In the genomic region with DNA sequence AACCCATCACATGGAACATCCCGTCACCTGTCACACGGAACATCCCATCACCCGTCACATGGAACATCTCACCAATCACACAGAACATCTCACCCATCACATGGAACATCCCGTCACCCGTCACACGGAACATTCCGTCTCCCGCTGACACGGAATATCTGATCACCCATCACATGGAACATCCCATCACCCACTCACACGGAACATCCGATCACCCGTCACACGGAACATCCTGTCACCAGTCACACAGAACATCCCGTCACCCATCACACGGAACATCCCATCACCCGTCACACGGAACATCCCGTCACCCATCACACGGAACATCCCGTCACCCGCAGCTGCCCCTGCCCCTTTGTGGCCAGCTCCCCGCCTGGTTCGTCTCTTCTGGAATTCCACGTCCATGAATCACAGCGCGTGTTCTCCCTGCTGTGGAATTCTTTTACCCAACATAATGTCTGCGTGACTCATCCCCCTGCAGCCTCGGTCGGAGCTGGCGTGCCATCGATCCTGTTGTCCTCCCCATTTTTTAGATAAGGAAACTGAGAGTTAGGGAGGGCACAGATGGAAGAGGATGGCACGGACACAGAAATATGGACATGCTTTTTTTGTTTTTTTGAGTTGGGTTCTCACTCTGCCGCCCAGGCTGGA, we compare ENCODE assay signal across 14 cellular contexts. TPM values are rescaled to one million over a fixed set of nuclear protein-coding genes. Genes with fewer than 3 reads are reported as not detected.
A peak's percentile ranks its signal among the peaks of the same experiment; 100 is the strongest.
DNase-seq lines count a peak whose midpoint lies in the region; ATAC-seq and TF ChIP-seq lines count a peak whose summit lies in the region.
"Had no signal": no experiment of that assay in that cellular context is flagged by ENCODE, and none has a peak within 500 bp of the region (broad histone marks: within the 10 kb centered on the region; RNA-seq: fewer than 3 reads in every experiment).

No MANE protein-coding gene starts in this region.

- no peak for ATAC-seq in HG03378 (IDR thresholded peaks at IDR 0.05; ENCODE audit: unreplicated experiment)
- no peak for ATAC-seq in activated naive CD8-positive, alpha-beta T cell treated with anti-CD3 and anti-CD28 coated beads, Interleukin-2, amount 50 U/mL, for 24 hours

- H3K4me1 ChIP-seq in A673 (ENCODE audit: insufficient read depth, low read length, poor library complexity, severe bottlenecking) (peaks cover 9% of the 10 kb centered on the region), HEK293 (ENCODE audit: control insufficient read depth, insufficient read depth, low read length) (no peaks in the 10 kb centered on the region), hepatocyte (ENCODE audit: insufficient read depth) (no peaks in the 10 kb centered on the region)

- no peak overlapping the region for H3K4me3 ChIP-seq in A673 (ENCODE audit: low read depth, low read length, poor library complexity, severe bottlenecking)
- H3K4me3 ChIP-seq in HEK293 (ENCODE audit: low read depth, low read length): no peak overlapping the region
- H3K4me3 ChIP-seq in hepatocyte: no peak overlapping the region

- WGBS in hepatocyte (ENCODE audit: low lambda C conversion rate, missing lambda C conversion rate): 77% methylated on average over 33 of the region's 33 CpGs

- intact Hi-C loops in A673 (cut with micrococcal nuclease; ENCODE audit: unreplicated experiment): no loop called here

- no peaks in the 10 kb centered on the region for H3K79me2 ChIP-seq in hepatocyte

- H3K27me3 ChIP-seq in A673 (replicated peaks; ENCODE audit: insufficient read depth, low read depth, low read length, poor library complexity) (no peaks in the 10 kb centered on the region), hepatocyte (peaks cover 4% of the 10 kb centered on the region)

- DNase-seq in A673 (ENCODE audit: low spot score) (no peak), amniotic stem cell (lab: John Stamatoyannopoulos, UW) (peak; percentile 98), hepatocyte (ENCODE audit: low spot score) (peak; percentile 76), DMS114 treated with DMSO at 0.1 percent for 48 hours (lab: John Stamatoyannopoulos, UW; ENCODE audit: unreplicated experiment) (no peak), NCI-H2196 (lab: John Stamatoyannopoulos, UW; ENCODE audit: unreplicated experiment) (no peak)
- no peak for DNase-seq in activated naive CD8-positive, alpha-beta T cell treated with anti-CD3 and anti-CD28 coated beads, Interleukin-2, amount 50 U/mL, for 24 hours
- DNase-seq: activated CD4-positive, CD25-positive, alpha-beta regulatory T cell; activated naive CD4-positive, alpha-beta T cell; C1 segment of cervical spinal cord; NCI-H1105 treated with DMSO at 0.1 percent for 48 hours had no signal

- CTCF ChIA-PET in A673 (lab: Charles Lee) (no interaction called here), HEK293 (lab: Yijun Ruan, JAX) (no interaction called here)

- H2AFZ ChIP-seq in hepatocyte: no peak overlapping the region

- no peak overlapping the region for H3K27ac Mint-ChIP-seq in activated naive CD8-positive, alpha-beta T cell treated with anti-CD3 and anti-CD28 coated beads, Interleukin-2, amount 50 U/mL, for 24 hours
- H3K27ac Mint-ChIP-seq: stimulated activated naive CD8-positive, alpha-beta T cell treated with anti-CD3 and anti-CD28 coated beads, Interleukin-15, Interleukin-2, amounts not matched to agents 100 ng/mL and 50 ng/mL, for 24 hours had no signal

- H3K4me1 Mint-ChIP-seq in activated naive CD8-positive, alpha-beta T cell treated with anti-CD3 and anti-CD28 coated beads, Interleukin-2, amount 50 U/mL, for 24 hours: no peaks in the 10 kb centered on the region

- H3K9me3 Mint-ChIP-seq in activated naive CD8-positive, alpha-beta T cell treated with anti-CD3 and anti-CD28 coated beads, Interleukin-2, amount 50 U/mL, for 24 hours: no peaks in the 10 kb centered on the region
- H3K9me3 Mint-ChIP-seq: stimulated activated naive CD8-positive, alpha-beta T cell treated with anti-CD3 and anti-CD28 coated beads, Interleukin-15, Interleukin-2, amounts not matched to agents 100 ng/mL and 50 ng/mL, for 24 hours had no signal

- H3K9me3 ChIP-seq in A673 (ENCODE audit: low read depth, low read length, poor library complexity, severe bottlenecking) (no peaks in the 10 kb centered on the region), HEK293 (ENCODE audit: control insufficient read depth, insufficient read depth, low read depth, low read length) (no peaks in the 10 kb centered on the region), hepatocyte (ENCODE audit: low read depth) (no peaks in the 10 kb centered on the region)

- POLR2A ChIA-PET in A673 (lab: Charles Lee; ENCODE audit: low non-redundant PET): no interaction called here
- POLR2A ChIA-PET in HEK293 (lab: Yijun Ruan, JAX): interaction anchor here (0.7 kb wide), 1 partner anchor 285 kb away, joined by 3 read pairs; no protein-coding TSS in a partner anchor

- H3K36me3 ChIP-seq in A673 (ENCODE audit: insufficient read depth, low read length, poor library complexity, severe bottlenecking) (peaks cover 62% of the 10 kb centered on the region), HEK293 (ENCODE audit: control insufficient read depth in 2 of 2, insufficient read depth in 1 of 2, low read length in 2 of 2) (no peaks in the 10 kb centered on the region), hepatocyte (replicated peaks; ENCODE audit: insufficient read depth, low read depth) (no peaks in the 10 kb centered on the region)

- no peak overlapping the region for H3K4me3 Mint-ChIP-seq in activated naive CD8-positive, alpha-beta T cell treated with anti-CD3 and anti-CD28 coated beads, Interleukin-2, amount 50 U/mL, for 24 hours
- H3K4me3 Mint-ChIP-seq: stimulated activated naive CD8-positive, alpha-beta T cell treated with anti-CD3 and anti-CD28 coated beads, Interleukin-15, Interleukin-2, amounts not matched to agents 100 ng/mL and 50 ng/mL, for 24 hours had no signal

- TF ChIP-seq CTCF in A673 (conservative IDR thresholded peaks at IDR 0.05; ENCODE audit: low read depth, low read length) (no peak), HEK293 (tag by site-specific recombination; IDR thresholded peaks at IDR 0.05) (no peak), hepatocyte (IDR thresholded peaks at IDR 0.05; ENCODE audit: poor library complexity) (no peak)

- BruUV-seq in A673 (replicated peaks; lab: Mats Ljungman, UMichigan): TSS peak; percentile 21

- peaks cover 3% of the 10 kb centered on the region for H3K36me3 Mint-ChIP-seq in activated naive CD8-positive, alpha-beta T cell treated with anti-CD3 and anti-CD28 coated beads, Interleukin-2, amount 50 U/mL, for 24 hours (ENCODE audit: low read depth)

- H3K27me3 Mint-ChIP-seq in activated naive CD8-positive, alpha-beta T cell treated with anti-CD3 and anti-CD28 coated beads, Interleukin-2, amount 50 U/mL, for 24 hours: peaks cover 3% of the 10 kb centered on the region
- H3K27me3 Mint-ChIP-seq: stimulated activated naive CD8-positive, alpha-beta T cell treated with anti-CD3 and anti-CD28 coated beads, Interleukin-15, Interleukin-2, amounts not matched to agents 100 ng/mL and 50 ng/mL, for 24 hours had no signal

- no peaks in the 10 kb centered on the region for H3K9me2 ChIP-seq in hepatocyte (replicated peaks; ENCODE audit: insufficient read depth)

- no peak overlapping the region for H3K4me2 ChIP-seq in hepatocyte

- no peak overlapping the region for H3K27ac ChIP-seq in A673 (ENCODE audit: low read depth, low read length, poor library complexity, severe bottlenecking)
- H3K27ac ChIP-seq in HEK293 (ENCODE audit: extremely low read depth, low read depth, low read length): no peak overlapping the region
- H3K27ac ChIP-seq in hepatocyte: peak overlapping the region; percentile 70

- no peaks in the 10 kb centered on the region for H4K20me1 ChIP-seq in hepatocyte (ENCODE audit: insufficient read depth, poor library complexity, severe bottlenecking)

TF ChIP-seq in HEK293, 187 proteins besides CTCF, POLR2A, EP300 and RAD21:
- no peak for TF ChIP-seq ZNF112 (tag by site-specific recombination; IDR thresholded peaks at IDR 0.05)
- TF ChIP-seq, protein P1, sequence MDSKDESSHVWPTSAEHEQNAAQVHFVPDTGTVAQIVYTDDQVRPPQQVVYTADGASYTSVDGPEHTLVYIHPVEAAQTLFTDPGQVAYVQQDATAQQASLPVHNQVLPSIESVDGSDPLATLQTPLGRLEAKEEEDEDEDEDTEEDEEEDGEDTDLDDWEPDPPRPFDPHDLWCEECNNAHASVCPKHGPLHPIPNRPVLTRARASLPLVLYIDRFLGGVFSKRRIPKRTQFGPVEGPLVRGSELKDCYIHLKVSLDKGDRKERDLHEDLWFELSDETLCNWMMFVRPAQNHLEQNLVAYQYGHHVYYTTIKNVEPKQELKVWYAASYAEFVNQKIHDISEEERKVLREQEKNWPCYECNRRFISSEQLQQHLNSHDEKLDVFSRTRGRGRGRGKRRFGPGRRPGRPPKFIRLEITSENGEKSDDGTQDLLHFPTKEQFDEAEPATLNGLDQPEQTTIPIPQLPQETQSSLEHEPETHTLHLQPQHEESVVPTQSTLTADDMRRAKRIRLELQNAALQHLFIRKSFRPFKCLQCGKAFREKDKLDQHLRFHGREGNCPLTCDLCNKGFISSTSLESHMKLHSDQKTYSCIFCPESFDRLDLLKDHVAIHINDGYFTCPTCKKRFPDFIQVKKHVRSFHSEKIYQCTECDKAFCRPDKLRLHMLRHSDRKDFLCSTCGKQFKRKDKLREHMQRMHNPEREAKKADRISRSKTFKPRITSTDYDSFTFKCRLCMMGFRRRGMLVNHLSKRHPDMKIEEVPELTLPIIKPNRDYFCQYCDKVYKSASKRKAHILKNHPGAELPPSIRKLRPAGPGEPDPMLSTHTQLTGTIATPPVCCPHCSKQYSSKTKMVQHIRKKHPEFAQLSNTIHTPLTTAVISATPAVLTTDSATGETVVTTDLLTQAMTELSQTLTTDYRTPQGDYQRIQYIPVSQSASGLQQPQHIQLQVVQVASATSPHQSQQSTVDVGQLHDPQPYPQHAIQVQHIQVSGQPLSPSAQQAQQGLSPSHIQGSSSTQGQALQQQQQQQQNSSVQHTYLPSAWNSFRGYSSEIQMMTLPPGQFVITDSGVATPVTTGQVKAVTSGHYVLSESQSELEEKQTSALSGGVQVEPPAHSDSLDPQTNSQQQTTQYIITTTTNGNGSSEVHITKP (tag by site-specific recombination; IDR thresholded peaks at IDR 0.05): peak; percentile 44

RNA-seq across cellular contexts. Expression of gene CPNE7, which starts 5.6 kb away (rescaled TPM):
- total RNA-seq in A673 (2021): 108 and 109 TPM in 2 replicates
- 6.6 and 8.7 TPM in 2 replicates for total RNA-seq in hepatocyte
- polyA plus RNA-seq in hepatocyte: 24.8 and 32.2 TPM in 2 replicates

RNA-seq across cellular contexts. Expression of gene RPL13, which starts 20.7 kb away (rescaled TPM):
- total RNA-seq in A673 (2021) (2,140 and 2,205 TPM in 2 replicates), hepatocyte (4,787 and 7,288 TPM in 2 replicates)
- polyA plus RNA-seq in hepatocyte: 1,312 and 1,458 TPM in 2 replicates

RNA-seq across cellular contexts. Expression of gene DPEP1, which starts 32.3 kb away (rescaled TPM):
- 0.49 and 0.52 TPM in 2 replicates for total RNA-seq in A673 (2021)
- 48.3 and 52.9 TPM in 2 replicates for total RNA-seq in hepatocyte
- polyA plus RNA-seq in hepatocyte: 106 and 128 TPM in 2 replicates
- total RNA-seq: mononuclear cell had no signal

Comparison
In these comparisons a context has a peak if more than half of its experiments do, and no peak if none do; other contexts are left out.
1. DNase-seq: peak in amniotic stem cell (single experiment) and hepatocyte (single experiment); none in A673 (single experiment), DMS114 treated with DMSO at 0.1 percent for 48 hours (single experiment), activated naive CD8-positive, alpha-beta T cell treated with anti-CD3 and anti-CD28 coated beads, Interleukin-2, amount 50 U/mL, for 24 hours (single experiment) and NCI-H2196 (single experiment).
2. RNA of gene CPNE7, which starts 5.6 kb away (total RNA-seq): 108 to 109 TPM in A673; 6.6 to 8.7 TPM in hepatocyte; every median in the first group is over 10 times any median in the second.
3. RNA of gene DPEP1, which starts 32.3 kb away (total RNA-seq): 48.3 to 52.9 TPM in hepatocyte; 0.49 to 0.52 TPM in A673; every median in the first group is over 10 times any median in the second.